8 cellular contexts compared by ENCODE assay signal in genomic region chr14:54893151-54893760, GRCh38. TPM values are rescaled to one million over a fixed set of nuclear protein-coding genes. Genes with fewer than 3 reads are reported as not detected.
A peak's percentile ranks its signal among the peaks of the same experiment; 100 is the strongest.
DNase-seq lines count a peak whose midpoint lies in the region; ATAC-seq, FAIRE-seq and TF ChIP-seq lines count a peak whose summit lies in the region.

No MANE protein-coding gene starts in this region.

- SMC1A ChIA-PET in GM12878 (lab: Charles Lee; ENCODE audit: uncharacterized antibody, unreplicated experiment), result interaction anchor here (1.1 to 4.0 kb wide), 4 partner anchors 12 to 34 kb away, joined by 3 to 35 read pairs (median 9); no protein-coding TSS in a partner anchor

- intact Hi-C loops in HCT116 (cut with micrococcal nuclease), result loop anchor here (2.0 kb wide), 1 partner anchor 328 kb away; no protein-coding TSS in a partner anchor
- intact Hi-C loops in GM12878 (cut with micrococcal nuclease; ENCODE audit: unreplicated experiment), result loop anchor here (5.0 kb wide), 2 partner anchors 86 to 326 kb away; partner anchors contain the start of gene SAMD4A
- intact Hi-C loops in kidney (cut with DNase I), result no loop called here

- POLR2A ChIA-PET in HCT116 (lab: Charles Lee), result no interaction called here
- POLR2A ChIA-PET in GM12878 (lab: Charles Lee), result no interaction called here

- FAIRE-seq in GM12878 (lab: Jason Lieb, UNC), result peak; percentile 81
- FAIRE-seq in kidney (lab: Jason Lieb, UNC), result no peak

- TF ChIP-seq RAD21 in HCT116 (IDR thresholded peaks at IDR 0.05; ENCODE audit: low read depth) (peak; percentile 48), GM12878 (IDR thresholded peaks at IDR 0.05; ENCODE audit: insufficient read depth, low read depth, low read length) (peak; percentile 53)

- H3K36me3 ChIP-seq in HCT116 (ENCODE audit: control insufficient read depth in 1 of 2, insufficient read depth in 2 of 2, low read length in 2 of 2), result no peaks in the 10 kb centered on the region
- H3K36me3 ChIP-seq in GM12878 (ENCODE audit: control insufficient read depth in 2 of 2, insufficient read depth in 2 of 2, low read length in 1 of 2), result no peaks in the 10 kb centered on the region
- no peaks in the 10 kb centered on the region for H3K36me3 ChIP-seq in kidney (ENCODE audit: control insufficient read depth in 1 of 2, insufficient read depth in 2 of 2, low read length in 2 of 2)
- no peaks in the 10 kb centered on the region for H3K36me3 ChIP-seq in suprapubic skin

- peak; percentile 80 for ATAC-seq in HCT116
- peak; percentile 68 for ATAC-seq in GM12878
- no peak for ATAC-seq in GM19023 (IDR thresholded peaks at IDR 0.05; ENCODE audit: unreplicated experiment)

- peak; percentile 35 for DNase-seq in NCI-H345 (lab: John Stamatoyannopoulos, UW)
- DNase-seq in NCI-H345 treated with DMSO at 0.1 percent for 48 hours (lab: John Stamatoyannopoulos, UW; ENCODE audit: unreplicated experiment), result no peak
- peak; percentile 39 for DNase-seq in HCT116 (ENCODE audit: low read depth, low spot score)
- peak; percentile 67 for DNase-seq in NCI-H748 (lab: John Stamatoyannopoulos, UW; ENCODE audit: unreplicated experiment)
- DNase-seq in GM12878 (ENCODE audit: low read depth, low spot score), result no peak
- DNase-seq in kidney, result no peak
- no peak for DNase-seq in suprapubic skin (ENCODE audit: low spot score in 2 of 2)

- H3K4me1 ChIP-seq in HCT116 (ENCODE audit: control insufficient read depth in 1 of 2, insufficient read depth in 2 of 2, low read length in 2 of 2) (no peaks in the 10 kb centered on the region), GM12878 (ENCODE audit: control insufficient read depth, insufficient read depth, low read length) (peaks cover 25% of the 10 kb centered on the region), kidney (ENCODE audit: control insufficient read depth in 1 of 2, insufficient read depth in 1 of 2, low read depth in 1 of 2, low read length in 2 of 2) (no peaks in the 10 kb centered on the region), suprapubic skin (peaks cover 3% of the 10 kb centered on the region)

- no peak for TF ChIP-seq POLR2A in HCT116 (IDR thresholded peaks at IDR 0.05; ENCODE audit: borderline replicate concordance, extremely low read depth, insufficient read depth, insufficient read length)
- no peak for TF ChIP-seq POLR2A in GM12878 (IDR thresholded peaks at IDR 0.05; ENCODE audit: low read depth, low read length)
- TF ChIP-seq POLR2A in suprapubic skin (IDR thresholded peaks at IDR 0.05), result no peak

- no peaks in the 10 kb centered on the region for H3K79me2 ChIP-seq in HCT116 (ENCODE audit: insufficient read depth, low read length)
- H3K79me2 ChIP-seq in GM12878 (ENCODE audit: control insufficient read depth, insufficient read depth, low read length), result peaks cover 28% of the 10 kb centered on the region

- H3K27ac ChIP-seq in HCT116 (ENCODE audit: low read depth, low read length) (no peak overlapping the region), GM12878 (ENCODE audit: control insufficient read depth, insufficient read depth) (no peak overlapping the region), kidney (ENCODE audit: low read depth in 2 of 2, low read length in 2 of 2) (no peak overlapping the region), suprapubic skin (no peak overlapping the region)

- H3K9me3 ChIP-seq in HCT116 (ENCODE audit: control insufficient read depth in 1 of 2, insufficient read depth in 1 of 2, low read depth in 1 of 2, low read length in 2 of 2), result no peaks in the 10 kb centered on the region
- no peaks in the 10 kb centered on the region for H3K9me3 ChIP-seq in GM12878 (replicated peaks; ENCODE audit: control insufficient read depth, insufficient read depth, low read length)
- H3K9me3 ChIP-seq in kidney (ENCODE audit: control insufficient read depth in 1 of 2, low read length in 2 of 2), result no peaks in the 10 kb centered on the region
- no peaks in the 10 kb centered on the region for H3K9me3 ChIP-seq in suprapubic skin

- H3K27me3 ChIP-seq in HCT116 (ENCODE audit: insufficient read depth, low read length), result no peaks in the 10 kb centered on the region
- H3K27me3 ChIP-seq in GM12878 (replicated peaks in 1 of 2; ENCODE audit: control insufficient read depth in 2 of 2, insufficient read depth in 2 of 2, low read length in 1 of 2), result no peaks in the 10 kb centered on the region
- H3K27me3 ChIP-seq in suprapubic skin, result no peaks in the 10 kb centered on the region

- H4K20me1 ChIP-seq in HCT116 (ENCODE audit: insufficient read depth) (no peaks in the 10 kb centered on the region), GM12878 (ENCODE audit: control insufficient read depth, insufficient read depth) (no peaks in the 10 kb centered on the region)

- in situ Hi-C loops in GM12878 (cut with MboI), result no loop called here

- H3K9me2 ChIP-seq in HCT116 (ENCODE audit: insufficient read depth), result no peaks in the 10 kb centered on the region

- H2AFZ ChIP-seq in HCT116 (ENCODE audit: low read depth, low read length, poor library complexity, severe bottlenecking) (no peak overlapping the region), GM12878 (ENCODE audit: control insufficient read depth, low read depth, low read length) (no peak overlapping the region)

- no TSS peak for BruUV-seq in HCT116 (replicated peaks; lab: Mats Ljungman, UMichigan)
- no TSS peak for BruUV-seq in GM12878 (replicated peaks; lab: Mats Ljungman, UMichigan)

- CTCF ChIA-PET in HCT116 (lab: Charles Lee), result no interaction called here
- CTCF ChIA-PET in GM12878 (lab: Yijun Ruan, JAX), result interaction anchor here (0.6 to 3.9 kb wide), 9 partner anchors 9 to 457 kb away, joined by 3 to 36 read pairs (median 4); partner anchors contain the start of gene GCH1

- peak; percentile 30 to 83 (median 78); a peak in 5 of 6 replicates for TF ChIP-seq CTCF in HCT116 (IDR thresholded peaks at IDR 0.05 in 2 of 3, conservative IDR thresholded peaks at IDR 0.05 in 1 of 3; ENCODE audit: borderline replicate concordance in 1 of 3, insufficient read depth in 1 of 3, low read depth in 2 of 3, low read length in 2 of 3)
- TF ChIP-seq CTCF in GM12878 (IDR thresholded peaks at IDR 0.05 in 2 of 3, conservative IDR thresholded peaks at IDR 0.05 in 1 of 3; ENCODE audit: control insufficient read depth in 2 of 3, extremely low read depth in 1 of 3, insufficient read depth in 1 of 3, low read depth in 3 of 3, low read length in 3 of 3), result peak; percentile 55 to 78 (median 67)
- peak; percentile 46 for TF ChIP-seq CTCF in kidney (IDR thresholded peaks at IDR 0.05; ENCODE audit: borderline replicate concordance, extremely low read depth, insufficient read depth)
- peak; percentile 42 to 76 for TF ChIP-seq CTCF in suprapubic skin (IDR thresholded peaks at IDR 0.05)

- H3K9ac ChIP-seq in HCT116 (ENCODE audit: low read length) (no peak overlapping the region), GM12878 (ENCODE audit: control insufficient read depth, insufficient read depth, low read length) (no peak overlapping the region), kidney (ENCODE audit: low read length in 2 of 2) (no peak overlapping the region)

- H3K4me3 ChIP-seq in HCT116 (replicated peaks in 1 of 2; ENCODE audit: low read depth in 1 of 2, low read length in 2 of 2), result no peak overlapping the region
- no peak overlapping the region for H3K4me3 ChIP-seq in GM12878
- H3K4me3 ChIP-seq in kidney (ENCODE audit: low read length in 2 of 2), result no peak overlapping the region
- H3K4me3 ChIP-seq in suprapubic skin, result no peak overlapping the region

- TF ChIP-seq EP300 in GM12878 (IDR thresholded peaks at IDR 0.05; ENCODE audit: borderline replicate concordance in 1 of 2, control insufficient read depth in 1 of 2, low read depth in 2 of 2, low read length in 2 of 2), result no peak
- no peak for TF ChIP-seq EP300 in suprapubic skin (IDR thresholded peaks at IDR 0.05)

- RAD21 ChIA-PET in HCT116 (lab: Charles Lee; ENCODE audit: low non-redundant PET in 1 of 2, low total read pairs in 2 of 2, uncharacterized antibody in 2 of 2, unreplicated experiment in 2 of 2), result no interaction called here
- RAD21 ChIA-PET in GM12878 (lab: Charles Lee; ENCODE audit: unreplicated experiment), result interaction anchor here (1.8 kb wide), 1 partner anchor 12 kb away, joined by 10 read pairs; no protein-coding TSS in a partner anchor

- H3K4me2 ChIP-seq in HCT116 (ENCODE audit: low read length) (no peak overlapping the region), GM12878 (ENCODE audit: control insufficient read depth, insufficient read depth) (no peak overlapping the region)

- 58% methylated on average over 3 of the region's 3 CpGs for WGBS in GM12878 (ENCODE audit: insufficient coverage, insufficient replicate concordance, low lambda C conversion rate, missing lambda C conversion rate)
- WGBS in suprapubic skin, result 74% methylated on average over 3 of the region's 3 CpGs

TF ChIP-seq in HCT116, 20 proteins besides CTCF, POLR2A, EP300 and RAD21 (continues in another document):
- TF ChIP-seq JUND (IDR thresholded peaks at IDR 0.05) (no peak), EZH2phosphoT487 (IDR thresholded peaks at IDR 0.05; ENCODE audit: borderline replicate concordance) (no peak), ELF1 (IDR thresholded peaks at IDR 0.05; ENCODE audit: borderline replicate concordance, low read depth) (no peak)

TF ChIP-seq in GM12878, 131 proteins besides CTCF, POLR2A, EP300 and RAD21 (continues in another document):
- no peak for TF ChIP-seq RCOR1 (conservative IDR thresholded peaks at IDR 0.05; ENCODE audit: low read depth, low read length)

RNA-seq across cellular contexts. Expression of gene GCH1, which starts 9.4 kb away (rescaled TPM):
- total RNA-seq in HCT116 (2021; ENCODE audit: unreplicated experiment) (16.7 TPM), GM12878 (2014; rRNA removed) (35.9 and 39.5 TPM in 2 replicates), GM12878 (2014; rRNA removed; fragmentation: Illumina TruSeq; extraction: Trizol) (27.0 and 27.9 TPM in 2 replicates), GM12878 (2021) (36.8 and 39.1 TPM in 2 replicates), kidney (9.2 TPM), suprapubic skin (10 to 100 TPM in 3 of 4 donors, 1 to 10 TPM in 1; 9.5 to 14.3 (median 12.1) TPM)
- 6.1 and 6.4 TPM in 2 replicates for polyA plus RNA-seq in HCT116 (2012)
- 17.6 and 18.2 TPM in 2 replicates for total RNA-seq in GM12878 (2013; cell fraction: nucleolus; rRNA removed)
- 8.5 TPM for polyA plus RNA-seq in GM12878 (2011; ENCODE audit: low read depth)
- polyA plus RNA-seq in GM12878 (2011; rRNA removed) (31.9 and 40.1 TPM in 2 replicates), GM12878 (2014; fragmentation: Illumina TruSeq; extraction: Trizol) (32.9 and 44.4 TPM in 2 replicates), GM12878 (2014; fragmentation: Nextera tagmentation; extraction: Ambion mirVana) (10 to 100 TPM; 25.1 to 26.0 TPM), GM12878 (2014; rRNA removed) (32.4 and 34.6 TPM in 2 replicates), GM12878 (2016; fragmentation: Nextera tagmentation; extraction: Ambion mirVana) (10 to 100 TPM; 36.9 to 37.0 TPM), kidney (ENCODE audit: insufficient read depth, low read depth, low replicate concordance) (12.3 TPM)
- 14.5 and 15.6 TPM in 2 replicates for polyA plus RNA-seq in GM12878 (2011; cell fraction: cytosol; rRNA removed)
- polyA plus RNA-seq in GM12878 (2011; cell fraction: nucleus; rRNA removed), result 11.6 and 12.6 TPM in 2 replicates
- 13.4 and 17.9 TPM in 2 replicates for polyA plus RNA-seq in GM12878 (2012)
- 9.8 and 22.2 TPM in 2 replicates for polyA minus RNA-seq in GM12878 (2011; rRNA and poly(A)+ RNA removed)
- 5.5 and 6.4 TPM in 2 replicates for polyA minus RNA-seq in GM12878 (2011; cell fraction: cytosol; rRNA and poly(A)+ RNA removed)
- 4.5 and 10.2 TPM in 2 replicates for polyA minus RNA-seq in GM12878 (2011; cell fraction: nucleus; rRNA and poly(A)+ RNA removed)

Comparison
In these comparisons a context has a peak if more than half of its experiments do, and no peak if none do; other contexts are left out.
1. DNase-seq: peak in NCI-H345 (single experiment), HCT116 (single experiment) and NCI-H748 (single experiment); none in NCI-H345 treated with DMSO at 0.1 percent for 48 hours (single experiment), GM12878 (single experiment), kidney (single experiment) and suprapubic skin (0 of 2).
2. Peak in every context shown above with its lines, with median percentiles within 50 percentile points of each other: CTCF ChIP-seq.